ENCODE assay signal across 1 cellular context in genomic region chr5:127697894-127698600, GRCh38.
TF ChIP-seq lines count a peak whose summit lies in the region.

No MANE protein-coding gene starts in this region.

TF ChIP-seq in HepG2, 621 proteins besides CTCF, POLR2A, EP300 and RAD21 (continued from another document):
- TF ChIP-seq TFAP4 (IDR thresholded peaks at IDR 0.05; ENCODE audit: borderline replicate concordance, low read depth) = no peak
- TF ChIP-seq ETV6 (CRISPR knock-in tag; conservative IDR thresholded peaks at IDR 0.05) = no peak
- no peak for TF ChIP-seq ZNF430 (CRISPR knock-in tag; IDR thresholded peaks at IDR 0.05)
- TF ChIP-seq ZFP36 (IDR thresholded peaks at IDR 0.05; ENCODE audit: borderline replicate concordance, low read depth, low read length, partially characterized antibody) = no peak
- TF ChIP-seq NCOA2 (CRISPR knock-in tag; IDR thresholded peaks at IDR 0.05) = no peak
- TF ChIP-seq HMGA1 (CRISPR knock-in tag; conservative IDR thresholded peaks at IDR 0.05) = no peak
- TF ChIP-seq NR2C2 (CRISPR knock-in tag; IDR thresholded peaks at IDR 0.05; ENCODE audit: borderline replicate concordance) = no peak
- TF ChIP-seq KDM1A (CRISPR knock-in tag; IDR thresholded peaks at IDR 0.05) = no peak
- TF ChIP-seq FUBP1 (CRISPR knock-in tag; IDR thresholded peaks at IDR 0.05; ENCODE audit: borderline replicate concordance) = no peak
- no peak for TF ChIP-seq ZNF280B (CRISPR knock-in tag; IDR thresholded peaks at IDR 0.05; ENCODE audit: borderline replicate concordance)
- TF ChIP-seq ZNF230 (CRISPR knock-in tag; IDR thresholded peaks at IDR 0.05) = no peak
- TF ChIP-seq TAF1 (CRISPR knock-in tag; IDR thresholded peaks at IDR 0.05) = no peak
- TF ChIP-seq ZNF549 (CRISPR knock-in tag; IDR thresholded peaks at IDR 0.05) = no peak
- no peak for TF ChIP-seq ZNF883 (CRISPR knock-in tag; IDR thresholded peaks at IDR 0.05; ENCODE audit: not compliant biosample characterization)
